In genomic region chr9:36316629-36317317, GRCh38 we compare ENCODE assay signal across 13 cellular contexts. TPM values are rescaled to one million over a fixed set of nuclear protein-coding genes. Genes with fewer than 3 reads are reported as not detected.
DNase-seq lines count a peak whose midpoint lies in the region; ATAC-seq and TF ChIP-seq lines count a peak whose summit lies in the region.
"Had no signal": no experiment of that assay in that cellular context is flagged by ENCODE, and none has a peak within 500 bp of the region (broad histone marks: within the 10 kb centered on the region; RNA-seq: fewer than 3 reads in every experiment).

No MANE protein-coding gene starts in this region.

- H3K9me2 ChIP-seq in OCI-LY7 (ENCODE audit: insufficient read depth, low read length) = no peaks in the 10 kb centered on the region

- H2AFZ ChIP-seq in neuronal stem cell (ENCODE audit: low read length) (no peak overlapping the region), OCI-LY7 (ENCODE audit: low read length) (no peak overlapping the region)

- H3K14ac ChIP-seq in neuronal stem cell (ENCODE audit: low read length) = no peak overlapping the region

- no peaks in the 10 kb centered on the region for H3K27me3 ChIP-seq in neuronal stem cell (ENCODE audit: control insufficient read depth in 3 of 3, insufficient read depth in 3 of 3, low read depth in 1 of 3, low read length in 3 of 3)

- CTCF ChIA-PET in OCI-LY7 (lab: Charles Lee; ENCODE audit: unreplicated experiment) = no interaction called here
- CTCF ChIA-PET in activated naive CD4-positive, alpha-beta T cell treated with anti-CD3 and anti-CD28 coated beads, Interleukin-2, amount 10 ng/mL, durations not matched to agents 7 days and 5 days (lab: Charles Lee) = no interaction called here

- intact Hi-C loops in OCI-LY7 (cut with micrococcal nuclease; ENCODE audit: unreplicated experiment) = no loop called here

- no peak overlapping the region for H2BK120ac ChIP-seq in neuronal stem cell (ENCODE audit: low read depth, low read length)

- H3K27ac ChIP-seq in 22Rv1 (peak overlapping the region; percentile 68), neuronal stem cell (replicated peaks; ENCODE audit: low read length) (no peak overlapping the region), OCI-LY7 (ENCODE audit: low read depth, low read length, poor library complexity, severe bottlenecking) (no peak overlapping the region)

- no TSS peak for BruUV-seq in OCI-LY7 (replicated peaks; lab: Mats Ljungman, UMichigan)

- no peak overlapping the region for H2BK12ac ChIP-seq in neuronal stem cell (ENCODE audit: low read length)

- peak overlapping the region; percentile 25 for H2AK5ac ChIP-seq in neuronal stem cell (ENCODE audit: low read depth, low read length)

- H3K36me3 Mint-ChIP-seq in activated naive CD4-positive, alpha-beta T cell treated with anti-CD3 and anti-CD28 coated beads, Interleukin-2, amount 10 ng/mL, durations not matched to agents 7 days and 5 days = no peaks in the 10 kb centered on the region

- no peak overlapping the region for H3K4me3 Mint-ChIP-seq in activated naive CD4-positive, alpha-beta T cell treated with anti-CD3 and anti-CD28 coated beads, Interleukin-2, amount 10 ng/mL, durations not matched to agents 7 days and 5 days
- H3K4me3 Mint-ChIP-seq: activated naive CD8-positive, alpha-beta T cell treated with anti-CD3 and anti-CD28 coated beads, Interleukin-2, amount 50 U/mL, for 24 hours; effector memory CD8-positive, alpha-beta T cell had no signal

- no peaks in the 10 kb centered on the region for H3K79me1 ChIP-seq in neuronal stem cell (ENCODE audit: low read depth, low read length)

- no peak overlapping the region for H2BK5ac ChIP-seq in neuronal stem cell (ENCODE audit: low read length)

- WGBS in neuronal stem cell (ENCODE audit: extremely low coverage in 2 of 2, insufficient read length in 2 of 2, insufficient replicate concordance in 1 of 2), 2 donors = no CpG with 5 or more reads among the region's 12 CpGs

- no peak overlapping the region for H3K27ac Mint-ChIP-seq in activated naive CD4-positive, alpha-beta T cell treated with anti-CD3 and anti-CD28 coated beads, Interleukin-2, amount 10 ng/mL, durations not matched to agents 7 days and 5 days
- H3K27ac Mint-ChIP-seq: activated naive CD8-positive, alpha-beta T cell treated with anti-CD3 and anti-CD28 coated beads, Interleukin-2, amount 50 U/mL, for 24 hours; effector memory CD8-positive, alpha-beta T cell had no signal

- H3K4me3 ChIP-seq in fibroblast of the aortic adventitia (ENCODE audit: low read depth, low read length) = no peak overlapping the region
- H3K4me3 ChIP-seq in neuronal stem cell (ENCODE audit: low read length in 2 of 2) = no peak overlapping the region
- H3K4me3 ChIP-seq in OCI-LY7 (ENCODE audit: low read depth, low read length, poor library complexity, severe bottlenecking) = no peak overlapping the region

- no peaks in the 10 kb centered on the region for H4K20me1 ChIP-seq in OCI-LY7 (ENCODE audit: insufficient read depth, low read length)

- H3K4me2 ChIP-seq in neuronal stem cell (ENCODE audit: insufficient read depth, low read length, poor library complexity, severe bottlenecking) = no peak overlapping the region
- H3K4me2 ChIP-seq in OCI-LY7 (ENCODE audit: low read length) = no peak overlapping the region

- TF ChIP-seq CTCF in 22Rv1 (IDR thresholded peaks at IDR 0.05) (no peak), fibroblast of the aortic adventitia (IDR thresholded peaks at IDR 0.05; ENCODE audit: insufficient read depth, low read length) (no peak), OCI-LY7 (conservative IDR thresholded peaks at IDR 0.05; ENCODE audit: low read length) (no peak)

- H2BK15ac ChIP-seq in neuronal stem cell (ENCODE audit: low read length) = no peak overlapping the region

- H4K91ac ChIP-seq in neuronal stem cell (ENCODE audit: low read depth, low read length, poor library complexity) = no peak overlapping the region

- no peak overlapping the region for H3K23ac ChIP-seq in neuronal stem cell (ENCODE audit: low read depth, low read length, poor library complexity)

- peak; percentile 51 for DNase-seq in RPMI7951 (ENCODE audit: low read depth)
- peak; percentile 73 for DNase-seq in fibroblast of the aortic adventitia (ENCODE audit: low read depth)
- no peak for DNase-seq in neuronal stem cell (ENCODE audit: low spot score)
- DNase-seq in OCI-LY7 (ENCODE audit: low spot score) = no peak
- DNase-seq in activated naive CD4-positive, alpha-beta T cell treated with anti-CD3 and anti-CD28 coated beads, Interleukin-2, amount 10 ng/mL, durations not matched to agents 7 days and 5 days = no peak
- DNase-seq: ACHN; activated naive CD8-positive, alpha-beta T cell treated with anti-CD3 and anti-CD28 coated beads, Interleukin-2, amount 50 U/mL, for 24 hours; effector memory CD8-positive, alpha-beta T cell; NCI-H69; SHP77 treated with DMSO at 0.1 percent for 48 hours had no signal

- no peaks in the 10 kb centered on the region for H3K36me3 ChIP-seq in neuronal stem cell (replicated peaks in 1 of 2; ENCODE audit: control insufficient read depth in 2 of 2, insufficient read depth in 2 of 2, low read length in 2 of 2)
- no peaks in the 10 kb centered on the region for H3K36me3 ChIP-seq in OCI-LY7 (ENCODE audit: insufficient read depth, low read length)

- no peaks in the 10 kb centered on the region for H3K79me2 ChIP-seq in OCI-LY7 (ENCODE audit: insufficient read depth, low read depth, low read length)

- peaks cover 25% of the 10 kb centered on the region for H3K27me3 Mint-ChIP-seq in activated naive CD4-positive, alpha-beta T cell treated with anti-CD3 and anti-CD28 coated beads, Interleukin-2, amount 10 ng/mL, durations not matched to agents 7 days and 5 days

- H3K4ac ChIP-seq in neuronal stem cell (ENCODE audit: low read length) = peak overlapping the region; percentile 70

- H3K9me3 Mint-ChIP-seq in activated naive CD4-positive, alpha-beta T cell treated with anti-CD3 and anti-CD28 coated beads, Interleukin-2, amount 10 ng/mL, durations not matched to agents 7 days and 5 days = no peaks in the 10 kb centered on the region
- H3K9me3 Mint-ChIP-seq: activated naive CD8-positive, alpha-beta T cell treated with anti-CD3 and anti-CD28 coated beads, Interleukin-2, amount 50 U/mL, for 24 hours; effector memory CD8-positive, alpha-beta T cell had no signal

- no peak overlapping the region for H3K9ac ChIP-seq in neuronal stem cell (ENCODE audit: low read depth, low read length, poor library complexity)

- H4K8ac ChIP-seq in neuronal stem cell (ENCODE audit: low read depth, low read length) = no peak overlapping the region

- no peaks in the 10 kb centered on the region for H3K4me1 Mint-ChIP-seq in activated naive CD4-positive, alpha-beta T cell treated with anti-CD3 and anti-CD28 coated beads, Interleukin-2, amount 10 ng/mL, durations not matched to agents 7 days and 5 days
- H3K4me1 Mint-ChIP-seq: activated naive CD8-positive, alpha-beta T cell treated with anti-CD3 and anti-CD28 coated beads, Interleukin-2, amount 50 U/mL, for 24 hours had no signal

- no peak for ATAC-seq in HG03469 (IDR thresholded peaks at IDR 0.05; ENCODE audit: unreplicated experiment)
- ATAC-seq in GM21723 (IDR thresholded peaks at IDR 0.05; ENCODE audit: unreplicated experiment) = no peak
- ATAC-seq: activated naive CD8-positive, alpha-beta T cell treated with anti-CD3 and anti-CD28 coated beads, Interleukin-2, amount 50 U/mL, for 24 hours; effector memory CD8-positive, alpha-beta T cell had no signal

- POLR2A ChIA-PET in OCI-LY7 (lab: Charles Lee) = interaction anchor here (0.5 to 1.1 kb wide), 3 partner anchors 27 to 1452 kb away, joined by 3 to 5 read pairs (median 3); no protein-coding TSS in a partner anchor

- H3K18ac ChIP-seq in neuronal stem cell (ENCODE audit: low read length) = no peak overlapping the region

- peaks cover 0 to 9% of the 10 kb centered on the region in 2 donors for H3K4me1 ChIP-seq in neuronal stem cell (ENCODE audit: control insufficient read depth in 2 of 2, insufficient read depth in 1 of 2, low read depth in 1 of 2, low read length in 2 of 2)
- H3K4me1 ChIP-seq in OCI-LY7 (ENCODE audit: insufficient read depth, low read length, poor library complexity, severe bottlenecking) = no peaks in the 10 kb centered on the region

- H3K9me3 ChIP-seq in neuronal stem cell (replicated peaks in 1 of 2; ENCODE audit: control insufficient read depth in 2 of 2, insufficient read depth in 1 of 2, low read depth in 1 of 2, low read length in 2 of 2) (no peaks in the 10 kb centered on the region), OCI-LY7 (ENCODE audit: low read length) (no peaks in the 10 kb centered on the region)

RNA-seq across cellular contexts. Expression of gene GNE, which starts 58.5 kb away (rescaled TPM):
- total RNA-seq in RPMI7951 (2014; rRNA removed; shearing (Covaris generic)) = 18.8 and 19.5 TPM in 2 replicates
- total RNA-seq in fibroblast of the aortic adventitia (ENCODE audit: low replicate concordance) (11.4 and 23.8 TPM in 2 replicates), OCI-LY7 (2022) (27.7 and 28.4 TPM in 2 replicates)
- polyA plus RNA-seq in neuronal stem cell (2013, experiment 1 of 2) = 13.5 TPM
- 13.8 TPM for polyA plus RNA-seq in neuronal stem cell (2013, experiment 2 of 2)
- 12.9 and 15.5 TPM in 2 replicates for total RNA-seq in OCI-LY7 (2014; rRNA removed; shearing (Covaris generic))

Comparison
In these comparisons a context has a peak if more than half of its experiments do, and no peak if none do; other contexts are left out.
1. DNase-seq: peak in RPMI7951 (single experiment) and fibroblast of the aortic adventitia (single experiment); none in neuronal stem cell (single experiment), OCI-LY7 (single experiment) and activated naive CD4-positive, alpha-beta T cell treated with anti-CD3 and anti-CD28 coated beads, Interleukin-2, amount 10 ng/mL, durations not matched to agents 7 days and 5 days (single experiment).